12 cellular contexts compared by ENCODE assay signal in genomic region chr14:77738559-77739250, GRCh38. TPM values are rescaled to one million over a fixed set of nuclear protein-coding genes. Genes with fewer than 3 reads are reported as not detected.
DNase-seq lines count a peak whose midpoint lies in the region; ATAC-seq and TF ChIP-seq lines count a peak whose summit lies in the region.
"Had no signal": no experiment of that assay in that cellular context is flagged by ENCODE, and none has a peak within 500 bp of the region (broad histone marks: within the 10 kb centered on the region; RNA-seq: fewer than 3 reads in every experiment).

No MANE protein-coding gene starts in this region.

- H3K4me3 Mint-ChIP-seq in CD4-positive, CD25-positive, alpha-beta regulatory T cell: peak overlapping the region in 2 of 4 donors; percentile 28 to 36
- H3K4me3 Mint-ChIP-seq in activated T-helper 17 cell treated with anti-CD3 and anti-CD28 coated beads, Interleukin-2, amount 50 U/mL, for 72 hours: peak overlapping the region; percentile 70

- peak overlapping the region; percentile 38 to 85 (median 69) for H3K27ac Mint-ChIP-seq in CD4-positive, CD25-positive, alpha-beta regulatory T cell
- H3K27ac Mint-ChIP-seq in activated T-helper 17 cell treated with anti-CD3 and anti-CD28 coated beads, Interleukin-2, amount 50 U/mL, for 72 hours: peak overlapping the region; percentile 90

- H3K36me3 ChIP-seq in CD4-positive, CD25-positive, alpha-beta regulatory T cell (ENCODE audit: control insufficient read depth, insufficient read depth, low read length): peaks cover 83% of the 10 kb centered on the region
- no peaks in the 10 kb centered on the region for H3K36me3 ChIP-seq in uterus

- no peak for TF ChIP-seq POLR2A in uterus (IDR thresholded peaks at IDR 0.05)

- H3K27ac ChIP-seq in CD4-positive, CD25-positive, alpha-beta regulatory T cell (ENCODE audit: insufficient read depth, low read length, poor library complexity, severe bottlenecking): peak overlapping the region; percentile 49
- H3K27ac ChIP-seq in uterus: no peak overlapping the region
- H3K27ac ChIP-seq: SK-N-MC had no signal

- no peaks in the 10 kb centered on the region for H3K9me3 Mint-ChIP-seq in CD4-positive, CD25-positive, alpha-beta regulatory T cell
- no peaks in the 10 kb centered on the region for H3K9me3 Mint-ChIP-seq in activated T-helper 17 cell treated with anti-CD3 and anti-CD28 coated beads, Interleukin-2, amount 50 U/mL, for 72 hours
- H3K9me3 Mint-ChIP-seq: naive B cell had no signal

- peak in 1 of 3 donors; percentile 39 for DNase-seq in CD4-positive, CD25-positive, alpha-beta regulatory T cell
- DNase-seq in kidney tubule cell (ENCODE audit: low spot score) (peak; percentile 26), NCI-H774 (lab: John Stamatoyannopoulos, UW) (no peak), mucosa of gallbladder (ENCODE audit: low spot score) (no peak), uterus (no peak)
- DNase-seq: glutamatergic neuron, naive B cell, NCI-H1694 treated with DMSO at 0.1 percent for 48 hours had no signal

- no peak for TF ChIP-seq CTCF in uterus (IDR thresholded peaks at IDR 0.05)

- no peaks in the 10 kb centered on the region for H3K9me3 ChIP-seq in CD4-positive, CD25-positive, alpha-beta regulatory T cell (ENCODE audit: control insufficient read depth in 2 of 2, low read length in 2 of 2)
- no peaks in the 10 kb centered on the region for H3K9me3 ChIP-seq in uterus

- H3K27me3 Mint-ChIP-seq in CD4-positive, CD25-positive, alpha-beta regulatory T cell: no peaks in the 10 kb centered on the region
- H3K27me3 Mint-ChIP-seq in activated T-helper 17 cell treated with anti-CD3 and anti-CD28 coated beads, Interleukin-2, amount 50 U/mL, for 72 hours: no peaks in the 10 kb centered on the region
- H3K27me3 Mint-ChIP-seq: naive B cell had no signal

- peaks cover 9% of the 10 kb centered on the region for H3K4me1 ChIP-seq in CD4-positive, CD25-positive, alpha-beta regulatory T cell (ENCODE audit: control insufficient read depth, insufficient read depth, low read length, poor library complexity, severe bottlenecking)
- no peaks in the 10 kb centered on the region for H3K4me1 ChIP-seq in uterus

- H3K4me3 ChIP-seq in CD4-positive, CD25-positive, alpha-beta regulatory T cell (ENCODE audit: low read depth, low read length): peak overlapping the region; percentile 28
- no peak overlapping the region for H3K4me3 ChIP-seq in uterus
- H3K4me3 ChIP-seq: SK-N-MC had no signal

- H3K36me3 Mint-ChIP-seq in CD4-positive, CD25-positive, alpha-beta regulatory T cell: peaks cover 48% of the 10 kb centered on the region
- H3K36me3 Mint-ChIP-seq in activated T-helper 17 cell treated with anti-CD3 and anti-CD28 coated beads, Interleukin-2, amount 50 U/mL, for 72 hours (ENCODE audit: low read depth): peaks cover 100% of the 10 kb centered on the region

- ATAC-seq in CD4-positive, CD25-positive, alpha-beta regulatory T cell (ENCODE audit: low read depth in 2 of 2): peak; percentile 81 to 84
- ATAC-seq in GM19035 (IDR thresholded peaks at IDR 0.05; ENCODE audit: unreplicated experiment) (peak; percentile 84), HG03159 (IDR thresholded peaks at IDR 0.05; ENCODE audit: unreplicated experiment) (no peak)
- ATAC-seq in activated T-helper 17 cell treated with anti-CD3 and anti-CD28 coated beads, Interleukin-2, amount 50 U/mL, for 72 hours (replicated peaks): peak; percentile 87

- H3K4me1 Mint-ChIP-seq in CD4-positive, CD25-positive, alpha-beta regulatory T cell: peaks cover 8 to 31% (median 25%) of the 10 kb centered on the region in 4 donors
- H3K4me1 Mint-ChIP-seq in activated T-helper 17 cell treated with anti-CD3 and anti-CD28 coated beads, Interleukin-2, amount 50 U/mL, for 72 hours: peaks cover 25% of the 10 kb centered on the region

- H3K27me3 ChIP-seq in CD4-positive, CD25-positive, alpha-beta regulatory T cell (ENCODE audit: control insufficient read depth, insufficient read depth, low read length): no peaks in the 10 kb centered on the region
- no peaks in the 10 kb centered on the region for H3K27me3 ChIP-seq in uterus

- intact Hi-C loops in uterus (cut with DNase I; ENCODE audit: low total_unique reads): no loop called here

RNA-seq across cellular contexts. Expression of gene SNW1, which starts 22.3 kb away (rescaled TPM):
- 102 TPM for total RNA-seq in CD4-positive, CD25-positive, alpha-beta regulatory T cell
- polyA plus RNA-seq in CD4-positive, CD25-positive, alpha-beta regulatory T cell: 10 to 100 TPM; 77.9 to 96.5 (median 81.2) TPM
- 100 to 1,000 TPM; 106 to 108 TPM for total RNA-seq in activated T-helper 17 cell treated with anti-CD3 and anti-CD28 coated beads, Interleukin-2, amount 50 U/mL, for 72 hours
- total RNA-seq in mucosa of gallbladder (56.2 TPM), uterus (10 to 100 TPM; 22.0 to 75.5 (median 66.9) TPM)

RNA-seq across cellular contexts. Expression of gene SLIRP, which starts 30.8 kb away (rescaled TPM):
- 34.0 TPM for total RNA-seq in CD4-positive, CD25-positive, alpha-beta regulatory T cell
- 100 to 1,000 TPM; 286 to 330 (median 296) TPM for polyA plus RNA-seq in CD4-positive, CD25-positive, alpha-beta regulatory T cell
- total RNA-seq in activated T-helper 17 cell treated with anti-CD3 and anti-CD28 coated beads, Interleukin-2, amount 50 U/mL, for 72 hours: 100 to 1,000 TPM in 1 of 2 donors, 10 to 100 TPM in 1; 46.5 to 140 TPM
- total RNA-seq in mucosa of gallbladder: 77.7 TPM
- total RNA-seq in uterus: 100 to 1,000 TPM in 2 of 4 donors, 10 to 100 TPM in 2; 72.9 to 258 (median 90.9) TPM

RNA-seq across cellular contexts. Expression of gene ALKBH1, which starts 30.9 kb away (rescaled TPM):
- 9.2 TPM for total RNA-seq in CD4-positive, CD25-positive, alpha-beta regulatory T cell
- 10 to 100 TPM in 1 of 4 donors, 1 to 10 TPM in 3; 7.2 to 10.1 (median 8.9) TPM for polyA plus RNA-seq in CD4-positive, CD25-positive, alpha-beta regulatory T cell
- total RNA-seq in activated T-helper 17 cell treated with anti-CD3 and anti-CD28 coated beads, Interleukin-2, amount 50 U/mL, for 72 hours: 10 to 100 TPM; 13.2 to 19.8 TPM
- total RNA-seq in mucosa of gallbladder (10.2 TPM), uterus (10 to 100 TPM in 3 of 4 donors, 1 to 10 TPM in 1; 5.3 to 36.4 (median 16.7) TPM)
